ENCODE assay signal across 23 cellular contexts in the genomic region with DNA sequence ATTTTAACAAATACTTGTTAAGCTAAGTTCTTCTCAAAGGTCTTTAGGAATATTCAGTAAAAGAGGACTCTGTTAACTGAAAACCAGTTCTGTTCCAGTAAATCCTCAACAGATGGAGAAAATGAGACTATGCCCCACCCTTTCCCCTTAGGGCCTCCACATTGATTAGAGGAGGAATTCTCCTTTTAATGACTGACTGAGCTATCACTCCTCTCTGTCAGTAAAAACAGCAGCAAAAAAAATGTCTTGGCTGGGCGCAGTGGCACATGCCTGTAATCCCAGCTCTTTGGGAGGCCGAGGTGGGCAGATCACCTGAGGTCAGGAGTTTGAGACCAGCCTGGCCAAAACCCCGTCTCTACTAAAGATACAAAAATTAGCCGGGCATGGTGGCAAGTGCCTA. TPM values are rescaled to one million over a fixed set of nuclear protein-coding genes. Genes with fewer than 3 reads are reported as not detected.
A peak's percentile ranks its signal among the peaks of the same experiment; 100 is the strongest.
DNase-seq lines count a peak whose midpoint lies in the region; ATAC-seq, FAIRE-seq and TF ChIP-seq lines count a peak whose summit lies in the region.
"Had no signal": no experiment of that assay in that cellular context is flagged by ENCODE, and none has a peak within 500 bp of the region (broad histone marks: within the 10 kb centered on the region; RNA-seq: fewer than 3 reads in every experiment).

No MANE protein-coding gene starts in this region.

- peak overlapping the region; percentile 36; the same call in 1 of the 2 replicates for H3K4me2 ChIP-seq in GM23338
- no peak overlapping the region for H3K4me2 ChIP-seq in H1 (ENCODE audit: insufficient read depth in 1 of 2, low read depth in 2 of 2, low read length in 2 of 2)
- H3K4me2 ChIP-seq in mesendoderm (ENCODE audit: low read length): no peak overlapping the region
- H3K4me2 ChIP-seq: BLaER1 treated with 17β-estradiol and CSF1 and Interleukin-3, amounts not matched to agents 10 nM and 100 nM; KMS-11 had no signal

- H3K27me3 ChIP-seq in GM23338 (ENCODE audit: insufficient read depth) (no peaks in the 10 kb centered on the region), H1 (replicated peaks in 1 of 4; ENCODE audit: control insufficient read depth in 3 of 4, extremely low read depth in 1 of 4, insufficient read depth in 3 of 4, low read length in 3 of 4) (no peaks in the 10 kb centered on the region), mesendoderm (ENCODE audit: insufficient read depth, low read length, poor library complexity) (no peaks in the 10 kb centered on the region), dorsolateral prefrontal cortex (peaks cover 0 to 8% (median 0%) of the 10 kb centered on the region in 45 donors)
- H3K27me3 ChIP-seq: BLaER1 treated with 17β-estradiol and CSF1 and Interleukin-3, amounts not matched to agents 10 nM and 100 nM had no signal

- no peak overlapping the region for H3K23ac ChIP-seq in H1 (ENCODE audit: insufficient read length)
- H3K23ac ChIP-seq in mesendoderm (ENCODE audit: low read length): no peak overlapping the region

- no peak overlapping the region for H2BK20ac ChIP-seq in H1 (ENCODE audit: low read length)

- H4K5ac ChIP-seq in H1 (ENCODE audit: insufficient read length, low read depth, low read length) (no peak overlapping the region), mesendoderm (ENCODE audit: low read length) (no peak overlapping the region)

- TF ChIP-seq POLR2A in H1 (IDR thresholded peaks at IDR 0.05; ENCODE audit: control extremely low read depth in 1 of 2, low read depth in 2 of 2, low read length in 2 of 2): no peak

- WGBS in H1 (ENCODE audit: extremely low coverage in 1 of 2, insufficient coverage in 1 of 2, insufficient read length in 1 of 2, insufficient replicate concordance in 2 of 2, low coverage in 1 of 2, low lambda C conversion rate in 2 of 2, missing lambda C conversion rate in 1 of 2), 2 experiments: 87% methylated on average over 4 of the region's 4 CpGs; no CpG with 5 or more reads in 1 of the 2 experiments
- WGBS in mesendoderm (ENCODE audit: extremely low coverage, insufficient coverage, low lambda C conversion rate): no CpG with 5 or more reads among the region's 4 CpGs

- no peaks in the 10 kb centered on the region for H3K9me3 Mint-ChIP-seq in GM23338
- H3K9me3 Mint-ChIP-seq in progenitor cell of endocrine pancreas (ENCODE audit: low read depth): no peaks in the 10 kb centered on the region
- H3K9me3 Mint-ChIP-seq: CD8-positive, alpha-beta memory T cell; HFFc6 had no signal

- TF ChIP-seq CTCF in GM23338 (conservative IDR thresholded peaks at IDR 0.05; ENCODE audit: low read depth in 2 of 2): no peak
- TF ChIP-seq CTCF in H1 (IDR thresholded peaks at IDR 0.05; ENCODE audit: control extremely low read depth in 1 of 3, insufficient read depth in 1 of 3, low read depth in 1 of 3, low read length in 3 of 3): no peak
- no peak for TF ChIP-seq CTCF in progenitor cell of endocrine pancreas (IDR thresholded peaks at IDR 0.05; ENCODE audit: unreplicated experiment)
- TF ChIP-seq CTCF in dorsolateral prefrontal cortex (IDR thresholded peaks at IDR 0.05 in 54 of 56, conservative IDR thresholded peaks at IDR 0.05 in 2 of 56; ENCODE audit: low read depth in 1 of 56, partially characterized antibody in 56 of 56): no peak

- H2BK5ac ChIP-seq in H1 (ENCODE audit: low read depth, low read length) (peak overlapping the region; percentile 27; the same call in 1 of the 2 replicates), mesendoderm (ENCODE audit: low read length) (peak overlapping the region; percentile 81)

- no peak overlapping the region for H3K56ac ChIP-seq in H1 (replicated peaks; ENCODE audit: insufficient read length, low read depth, low read length)
- H3K56ac ChIP-seq in mesendoderm (ENCODE audit: low read length): peak overlapping the region; percentile 85

- H2BK120ac ChIP-seq in H1 (replicated peaks; ENCODE audit: low read depth, low read length): no peak overlapping the region
- no peak overlapping the region for H2BK120ac ChIP-seq in mesendoderm (ENCODE audit: low read depth, low read length)

- H3K18ac ChIP-seq in H1 (ENCODE audit: extremely low read depth, low read length) (no peak overlapping the region; the same call in 1 of the 2 replicates), mesendoderm (ENCODE audit: low read length) (no peak overlapping the region)

- CTCF ChIA-PET in H1 (lab: Charles Lee; ENCODE audit: partially characterized antibody): interaction anchor here (0.6 to 6.9 kb wide), 27 partner anchors 8 to 257 kb away, joined by 3 to 108 read pairs (median 3); a partner anchor contains a TSS

- POLR2A ChIA-PET in H1 (lab: Charles Lee; ENCODE audit: partially characterized antibody): interaction anchor here (0.9 to 3.8 kb wide), 7 partner anchors 9 to 206 kb away, joined by 3 to 31 read pairs (median 4); no protein-coding TSS in a partner anchor

- H2BK15ac ChIP-seq in H1 (ENCODE audit: low read length) (no peak overlapping the region), mesendoderm (replicated peaks; ENCODE audit: low read depth) (no peak overlapping the region)

- H2AFZ ChIP-seq in GM23338: no peak overlapping the region
- H2AFZ ChIP-seq in H1 (ENCODE audit: low read length): no peak overlapping the region

- no peaks in the 10 kb centered on the region for H3K79me2 ChIP-seq in GM23338 (replicated peaks; ENCODE audit: insufficient read depth)
- no peaks in the 10 kb centered on the region for H3K79me2 ChIP-seq in H1 (ENCODE audit: control insufficient read depth in 1 of 2, insufficient read depth in 2 of 2, low read length in 2 of 2)
- H3K79me2 ChIP-seq in mesendoderm (ENCODE audit: control insufficient read depth, insufficient read depth, low read length): no peaks in the 10 kb centered on the region

- H3K27ac Mint-ChIP-seq in GM23338: peak overlapping the region; percentile 62; the same call in 1 of the 2 replicates
- H3K27ac Mint-ChIP-seq in progenitor cell of endocrine pancreas: peak overlapping the region; percentile 53
- H3K27ac Mint-ChIP-seq: B cell; CD4-positive, CD25-positive, alpha-beta regulatory T cell; CD8-positive, alpha-beta memory T cell; HFFc6 had no signal

- no peaks in the 10 kb centered on the region for H3K9me2 ChIP-seq in GM23338 (ENCODE audit: insufficient read depth)

- H3K36me3 ChIP-seq in GM23338 (ENCODE audit: insufficient read depth) (no peaks in the 10 kb centered on the region), H1 (ENCODE audit: control insufficient read depth in 2 of 4, insufficient read depth in 4 of 4, low read length in 3 of 4) (no peaks in the 10 kb centered on the region), mesendoderm (ENCODE audit: control insufficient read depth, insufficient read depth, low read length) (no peaks in the 10 kb centered on the region)
- H3K36me3 ChIP-seq: BLaER1 treated with 17β-estradiol and CSF1 and Interleukin-3, amounts not matched to agents 10 nM and 100 nM had no signal

- no peak overlapping the region for H2AK5ac ChIP-seq in H1 (ENCODE audit: low read depth, low read length)
- no peak overlapping the region for H2AK5ac ChIP-seq in mesendoderm (ENCODE audit: low read length)

- H2BK12ac ChIP-seq in H1 (ENCODE audit: low read depth, low read length): 0 out of 2 replicates have a peak overlapping the region, but pooled peaks have one; percentile 9

- no peak for TF ChIP-seq RAD21 in H1 (IDR thresholded peaks at IDR 0.05 in 1 of 2, conservative IDR thresholded peaks at IDR 0.05 in 1 of 2; ENCODE audit: low read depth in 2 of 2, low read length in 2 of 2)

- no peak for TF ChIP-seq EP300 in H1 (IDR thresholded peaks at IDR 0.05; ENCODE audit: borderline replicate concordance in 1 of 2, low read depth in 2 of 2, low read length in 2 of 2)

- DNase-seq in GM23338 (ENCODE audit: low spot score) (no peak), H1 (ENCODE audit: low read depth in 1 of 2, low spot score in 2 of 2) (no peak), mesendoderm (peak; percentile 87), progenitor cell of endocrine pancreas (ENCODE audit: low spot score, unreplicated experiment) (no peak), RKO (ENCODE audit: low spot score) (no peak), dorsolateral prefrontal cortex (no peak)
- no peak for DNase-seq in activated CD4-positive, alpha-beta T cell treated with anti-CD3 and anti-CD28 coated beads for 4 hours
- DNase-seq: CD4-positive, CD25-positive, alpha-beta regulatory T cell; CD8-positive, alpha-beta memory T cell; COR-L47; GDM1; HFFc6 had no signal

- H3K14ac ChIP-seq in H1 (ENCODE audit: insufficient read length): no peak overlapping the region

- peaks cover 36% of the 10 kb centered on the region for H3K4me1 Mint-ChIP-seq in GM23338
- peaks cover 34% of the 10 kb centered on the region for H3K4me1 Mint-ChIP-seq in progenitor cell of endocrine pancreas (ENCODE audit: low read depth)

- H3K23me2 ChIP-seq in H1 (ENCODE audit: low read depth, low read length): no peaks in the 10 kb centered on the region

- intact Hi-C loops in dorsolateral prefrontal cortex (cut with DNase I): no loop called here

- peaks cover 26% of the 10 kb centered on the region for H3K4me1 ChIP-seq in GM23338 (ENCODE audit: insufficient read depth)
- peaks cover 0 to 13% (median 2%) of the 10 kb centered on the region in 4 experiments; a peak in 4 of 7 replicates for H3K4me1 ChIP-seq in H1 (replicated peaks in 1 of 4; ENCODE audit: control insufficient read depth in 3 of 4, insufficient read depth in 4 of 4, low read length in 3 of 4)
- H3K4me1 ChIP-seq in mesendoderm (ENCODE audit: control insufficient read depth, low read depth, low read length): peaks cover 4% of the 10 kb centered on the region

- H3F3A ChIP-seq in GM23338 (replicated peaks; ENCODE audit: low read depth): peaks cover under 1% of the 10 kb centered on the region

- ATAC-seq in GM23338 (no peak), GM21529 (IDR thresholded peaks at IDR 0.05; ENCODE audit: unreplicated experiment) (no peak)
- ATAC-seq: HCT116 had no signal

- H3K27ac ChIP-seq in GM23338 (ENCODE audit: low read depth) (peak overlapping the region; percentile 92), H1 (ENCODE audit: low read depth, low read length) (no peak overlapping the region), mesendoderm (ENCODE audit: low read depth, low read length) (peak overlapping the region; percentile 89), dorsolateral prefrontal cortex (no peak overlapping the region)
- H3K27ac ChIP-seq: BLaER1 treated with 17β-estradiol and CSF1 and Interleukin-3, amounts not matched to agents 10 nM and 100 nM; KMS-11 had no signal

- H4K8ac ChIP-seq in H1 (ENCODE audit: extremely low read depth, insufficient read depth, low read length) (no peak overlapping the region), mesendoderm (ENCODE audit: low read depth, low read length) (no peak overlapping the region)

- H3K27me3 Mint-ChIP-seq in GM23338 (ENCODE audit: insufficient read depth, low read depth, poor library complexity) (peaks cover 5% of the 10 kb centered on the region), progenitor cell of endocrine pancreas (no peaks in the 10 kb centered on the region)
- H3K27me3 Mint-ChIP-seq: CD4-positive, CD25-positive, alpha-beta regulatory T cell had no signal

- no peak overlapping the region for H4K91ac ChIP-seq in H1 (replicated peaks; ENCODE audit: insufficient read length, low read length)

- no peaks in the 10 kb centered on the region for H4K20me1 ChIP-seq in GM23338 (replicated peaks; ENCODE audit: insufficient read depth)
- no peaks in the 10 kb centered on the region for H4K20me1 ChIP-seq in H1 (replicated peaks in 1 of 2; ENCODE audit: control insufficient read depth in 1 of 2, insufficient read depth in 2 of 2, low read length in 2 of 2)
- H4K20me1 ChIP-seq: BLaER1 treated with 17β-estradiol and CSF1 and Interleukin-3, amounts not matched to agents 10 nM and 100 nM had no signal

- FAIRE-seq in H1 (lab: Jason Lieb, UNC): no peak
- FAIRE-seq: D721Med, GM12892, GM18507, H54, HTR-8/SVneo had no signal

- H3K4ac ChIP-seq in H1 (replicated peaks; ENCODE audit: insufficient read length, low read depth, low read length): no peak overlapping the region
- no peak overlapping the region for H3K4ac ChIP-seq in mesendoderm (ENCODE audit: low read depth, low read length)

- H3K4me3 Mint-ChIP-seq in GM23338 (no peak overlapping the region), progenitor cell of endocrine pancreas (ENCODE audit: low read depth) (no peak overlapping the region)
- H3K4me3 Mint-ChIP-seq: B cell; CD4-positive, CD25-positive, alpha-beta regulatory T cell; CD8-positive, alpha-beta memory T cell; HFFc6 had no signal

- H3K79me1 ChIP-seq in H1 (ENCODE audit: low read depth, low read length) (no peaks in the 10 kb centered on the region), mesendoderm (ENCODE audit: low read length) (no peaks in the 10 kb centered on the region)

- H3K9me3 ChIP-seq in H1 (ENCODE audit: insufficient read depth in 2 of 2, low read depth in 1 of 2, low read length in 1 of 2): no peaks in the 10 kb centered on the region
- H3K9me3 ChIP-seq: BLaER1 treated with 17β-estradiol and CSF1 and Interleukin-3, amounts not matched to agents 10 nM and 100 nM had no signal

- no peaks in the 10 kb centered on the region for H3K36me3 Mint-ChIP-seq in GM23338 (ENCODE audit: low read depth)
- H3K36me3 Mint-ChIP-seq in progenitor cell of endocrine pancreas (ENCODE audit: insufficient read depth): no peaks in the 10 kb centered on the region
- H3K36me3 Mint-ChIP-seq: CD4-positive, CD25-positive, alpha-beta regulatory T cell; CD8-positive, alpha-beta memory T cell had no signal

- H3K4me3 ChIP-seq in GM23338: no peak overlapping the region
- H3K4me3 ChIP-seq in H1 (ENCODE audit: extremely low read depth in 1 of 4, insufficient read depth in 2 of 4, low read depth in 3 of 4, low read length in 4 of 4): no peak overlapping the region
- no peak overlapping the region for H3K4me3 ChIP-seq in mesendoderm (ENCODE audit: low read length)
- no peak overlapping the region for H3K4me3 ChIP-seq in dorsolateral prefrontal cortex
- H3K4me3 ChIP-seq: BLaER1 treated with 17β-estradiol and CSF1 and Interleukin-3, amounts not matched to agents 10 nM and 100 nM had no signal

- no peak overlapping the region for H3K9ac ChIP-seq in H1 (replicated peaks in 1 of 4; ENCODE audit: extremely low read depth in 1 of 4, low read depth in 3 of 4, low read length in 3 of 4)
- H3K9ac ChIP-seq in mesendoderm (ENCODE audit: low read length): peak overlapping the region; percentile 63
- H3K9ac ChIP-seq: BLaER1 treated with 17β-estradiol and CSF1 and Interleukin-3, amounts not matched to agents 10 nM and 100 nM; KMS-11 had no signal

RNA-seq across cellular contexts. Expression of a gene that starts 50.1 kb away (rescaled TPM):
- total RNA-seq in GM23338 (2014; rRNA removed; shearing (Covaris generic)): 7.5 and 8.4 TPM in 2 replicates
- polyA plus RNA-seq in GM23338 (2016; fragmentation: Nextera tagmentation; extraction: Ambion mirVana) (1.9 and 2.6 TPM in 2 replicates), H1 (2011; rRNA removed) (1.0 and 2.5 TPM in 2 replicates)
- total RNA-seq in H1 (2021; fragmentation: NEBNext Ultra II Directional; extraction: Animal tissue kit (Norgen Biotek cat#: 25700)): 1.8 and 1.9 TPM in 2 replicates
- 2.1 TPM for polyA plus RNA-seq in H1 (2011; cell fraction: cytosol; rRNA removed)
- 2.9 TPM for polyA plus RNA-seq in H1 (2011; cell fraction: nucleus; rRNA removed)
- 0.69 to 1.5 TPM (median 1.1 TPM) in 4 replicates for polyA plus RNA-seq in H1 (2012, experiment 1 of 2)
- polyA plus RNA-seq in H1 (2012, experiment 2 of 2): 0.89 TPM
- 1.8 TPM for polyA plus RNA-seq in H1 (2013, experiment 1 of 2)
- 1.7 TPM for polyA plus RNA-seq in H1 (2013, experiment 2 of 2)
- 2.8 and 5.0 TPM in 2 replicates for polyA minus RNA-seq in H1 (2011; rRNA and poly(A)+ RNA removed)
- polyA minus RNA-seq in H1 (2011; cell fraction: cytosol; rRNA and poly(A)+ RNA removed): 2.3 TPM
- 3.6 TPM for polyA minus RNA-seq in H1 (2011; cell fraction: nucleus; rRNA and poly(A)+ RNA removed)
- 1.0 TPM for polyA plus RNA-seq in mesendoderm (2013, experiment 1 of 2)
- polyA plus RNA-seq in mesendoderm (2013, experiment 2 of 2): 0.95 TPM
- total RNA-seq in progenitor cell of endocrine pancreas (not detected in 2 replicates), dorsolateral prefrontal cortex (1 to 10 TPM in 1 of 120 experiments, under 1 TPM in 80, not detected in 39; 0.10 to 1.3 (median 0.25) TPM)
- total RNA-seq: A172; B cell; CD4-positive, CD25-positive, alpha-beta regulatory T cell; CD8-positive, alpha-beta memory T cell; HFFc6 had no signal
- polyA plus RNA-seq: CD4-positive, CD25-positive, alpha-beta regulatory T cell; CD8-positive, alpha-beta memory T cell had no signal

Comparison
In these comparisons a context has a peak if more than half of its experiments do, and no peak if none do; other contexts are left out.
1. H3K27ac ChIP-seq: peak in GM23338 (single experiment) and mesendoderm (single experiment); none in H1 (single experiment) and dorsolateral prefrontal cortex (0 of 59).